ENCODE assay signal across 9 cellular contexts in the genomic region with DNA sequence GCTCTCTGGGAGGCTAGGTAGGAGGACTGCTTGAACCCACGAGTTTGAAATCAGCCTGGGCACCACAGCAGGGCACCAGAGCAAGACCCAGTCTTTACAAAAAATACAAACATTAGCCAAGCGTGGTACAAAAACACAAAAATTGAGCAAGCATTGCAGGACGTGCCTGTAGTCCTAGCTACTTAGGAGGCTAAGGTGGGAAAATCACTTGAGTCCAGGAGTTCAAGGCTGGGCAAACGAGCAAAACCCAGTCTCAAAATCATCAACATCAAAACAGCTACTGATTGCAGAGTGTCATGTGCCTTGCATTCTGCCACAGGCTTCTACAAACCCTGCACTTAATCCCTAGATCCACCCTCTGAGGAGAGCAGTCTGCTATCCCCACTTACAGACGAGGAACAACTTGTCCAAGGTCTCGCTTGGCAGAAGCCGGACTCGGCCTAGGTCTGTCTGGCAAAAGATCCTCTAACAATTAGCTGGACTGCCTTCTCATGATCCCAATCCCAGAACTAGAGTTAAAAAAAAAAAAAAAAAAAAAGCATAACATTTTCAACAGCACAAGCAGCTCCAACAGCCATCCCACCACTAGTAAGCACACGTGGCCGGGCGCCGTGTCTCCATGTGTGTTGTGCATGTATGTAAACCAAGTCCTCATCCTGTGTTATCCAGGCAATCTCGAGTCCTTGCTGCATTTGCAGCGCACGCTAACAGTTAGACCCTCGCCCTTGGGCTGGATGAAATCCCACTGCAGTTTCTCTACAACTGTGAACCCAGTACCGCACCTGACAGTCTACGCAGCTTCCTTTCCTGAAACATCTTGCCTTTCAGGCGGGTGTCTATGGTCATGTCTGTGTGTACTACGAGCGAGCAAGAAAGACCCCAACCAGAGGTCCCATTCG. TPM values are rescaled to one million over a fixed set of nuclear protein-coding genes. Genes with fewer than 3 reads are reported as not detected.
A peak's percentile ranks its signal among the peaks of the same experiment; 100 is the strongest.
DNase-seq lines count a peak whose midpoint lies in the region; ATAC-seq and TF ChIP-seq lines count a peak whose summit lies in the region.
"Had no signal": no experiment of that assay in that cellular context is flagged by ENCODE, and none has a peak within 500 bp of the region (broad histone marks: within the 10 kb centered on the region; RNA-seq: fewer than 3 reads in every experiment).

No MANE protein-coding gene starts in this region.

- H3K4me1 Mint-ChIP-seq in CD8-positive, alpha-beta memory T cell, result peaks cover 58 to 69% (median 61%) of the 10 kb centered on the region in 3 donors
- H3K4me1 Mint-ChIP-seq in effector memory CD8-positive, alpha-beta T cell (ENCODE audit: low read depth in 2 of 2), result peaks cover 51 to 63% of the 10 kb centered on the region in 2 donors

- no peaks in the 10 kb centered on the region for H3K36me3 ChIP-seq in CD8-positive, alpha-beta memory T cell (ENCODE audit: insufficient read depth, low read length)
- peaks cover 57% of the 10 kb centered on the region for H3K36me3 ChIP-seq in OCI-LY7 (ENCODE audit: insufficient read depth, low read length)
- H3K36me3 ChIP-seq in neutrophil, result no peaks in the 10 kb centered on the region

- peaks cover 0 to 33% (median 2%) of the 10 kb centered on the region in 3 donors for H3K36me3 Mint-ChIP-seq in CD8-positive, alpha-beta memory T cell
- peaks cover 45% of the 10 kb centered on the region for H3K36me3 Mint-ChIP-seq in effector memory CD8-positive, alpha-beta T cell (ENCODE audit: insufficient read depth)

- no peak for ATAC-seq in effector memory CD8-positive, alpha-beta T cell (replicated peaks)
- ATAC-seq in GM21367 (IDR thresholded peaks at IDR 0.05; ENCODE audit: unreplicated experiment) (no peak), HG03095 (IDR thresholded peaks at IDR 0.05; ENCODE audit: unreplicated experiment) (no peak)

- TSS peak; percentile 35 for BruUV-seq in OCI-LY7 (replicated peaks; lab: Mats Ljungman, UMichigan)

- H3K27me3 Mint-ChIP-seq in CD8-positive, alpha-beta memory T cell, result peaks cover 0 to 3% of the 10 kb centered on the region in 2 donors
- H3K27me3 Mint-ChIP-seq in effector memory CD8-positive, alpha-beta T cell, result no peaks in the 10 kb centered on the region

- peak overlapping the region; percentile 83 for H3K27ac ChIP-seq in CD8-positive, alpha-beta memory T cell (ENCODE audit: low read depth, low read length)
- H3K27ac ChIP-seq in OCI-LY7 (ENCODE audit: low read depth, low read length, poor library complexity, severe bottlenecking), result peak overlapping the region; percentile 97
- H3K27ac ChIP-seq in neutrophil, result peak overlapping the region; percentile 93

- peak overlapping the region; percentile 98 for H3K4me2 ChIP-seq in OCI-LY7 (ENCODE audit: low read length)

- peaks cover 61% of the 10 kb centered on the region for H3K79me2 ChIP-seq in OCI-LY7 (ENCODE audit: insufficient read depth, low read depth, low read length)

- POLR2A ChIA-PET in CD8-positive, alpha-beta memory T cell (lab: Charles Lee), result interaction anchor here (0.7 to 4.7 kb wide), 5 partner anchors 23 to 398 kb away, joined by 3 to 15 read pairs (median 6); partner anchors contain the start of genes HSPBP1, KMT5C and U2AF2
- POLR2A ChIA-PET in OCI-LY7 (lab: Charles Lee), result interaction anchor here (0.6 to 1.5 kb wide), 6 partner anchors 15 to 219 kb away, joined by 3 to 6 read pairs (median 3); partner anchors contain the start of genes HSPBP1 and ZNF628

- H3K9me2 ChIP-seq in OCI-LY7 (ENCODE audit: insufficient read depth, low read length), result no peaks in the 10 kb centered on the region

- no peaks in the 10 kb centered on the region for H3K9me3 Mint-ChIP-seq in CD8-positive, alpha-beta memory T cell
- H3K9me3 Mint-ChIP-seq in effector memory CD8-positive, alpha-beta T cell, result no peaks in the 10 kb centered on the region

- intact Hi-C loops in OCI-LY7 (cut with micrococcal nuclease; ENCODE audit: unreplicated experiment), result no loop called here

- H3K27ac Mint-ChIP-seq in CD8-positive, alpha-beta memory T cell, result peak overlapping the region; percentile 95 to 99 (median 98)
- peak overlapping the region; percentile 96 to 97 for H3K27ac Mint-ChIP-seq in effector memory CD8-positive, alpha-beta T cell

- peaks cover 60% of the 10 kb centered on the region for H3K4me1 ChIP-seq in CD8-positive, alpha-beta memory T cell (ENCODE audit: insufficient read depth, low read length)
- peaks cover 56% of the 10 kb centered on the region for H3K4me1 ChIP-seq in OCI-LY7 (ENCODE audit: insufficient read depth, low read length, poor library complexity, severe bottlenecking)
- peaks cover 69 to 72% of the 10 kb centered on the region in 2 experiments for H3K4me1 ChIP-seq in neutrophil (ENCODE audit: control insufficient read depth in 1 of 2, insufficient read depth in 1 of 2, low read depth in 1 of 2, low read length in 1 of 2)

- no peaks in the 10 kb centered on the region for H3K9me3 ChIP-seq in CD8-positive, alpha-beta memory T cell (ENCODE audit: low read length)
- H3K9me3 ChIP-seq in OCI-LY7 (ENCODE audit: low read length) (no peaks in the 10 kb centered on the region), neutrophil (no peaks in the 10 kb centered on the region)

- peak overlapping the region; percentile 95 to 98 (median 98) for H3K4me3 Mint-ChIP-seq in CD8-positive, alpha-beta memory T cell
- H3K4me3 Mint-ChIP-seq in effector memory CD8-positive, alpha-beta T cell, result peak overlapping the region; percentile 93 to 96

- TF ChIP-seq CTCF in OCI-LY7 (conservative IDR thresholded peaks at IDR 0.05; ENCODE audit: low read length), result no peak
- no peak for TF ChIP-seq CTCF in neutrophil (IDR thresholded peaks at IDR 0.05)
- no peak for TF ChIP-seq CTCF in GM20000 (IDR thresholded peaks at IDR 0.05; ENCODE audit: extremely low read depth, missing control alignments)

- CTCF ChIA-PET in CD8-positive, alpha-beta memory T cell (lab: Charles Lee), result interaction anchor here (1.1 to 1.2 kb wide), 2 partner anchors 23 to 45 kb away, joined by 3 to 6 read pairs; partner anchors contain the start of gene HSPBP1
- CTCF ChIA-PET in OCI-LY7 (lab: Charles Lee; ENCODE audit: unreplicated experiment), result no interaction called here

- peak overlapping the region; percentile 89 for H3K4me3 ChIP-seq in CD8-positive, alpha-beta memory T cell (ENCODE audit: low read length)
- H3K4me3 ChIP-seq in OCI-LY7 (ENCODE audit: low read depth, low read length, poor library complexity, severe bottlenecking), result peak overlapping the region; percentile 78
- peak overlapping the region; percentile 86 to 88 for H3K4me3 ChIP-seq in neutrophil (ENCODE audit: low read depth in 1 of 2, low read length in 1 of 2)

- H2AFZ ChIP-seq in OCI-LY7 (ENCODE audit: low read length), result no peak overlapping the region

- no peaks in the 10 kb centered on the region for H3K27me3 ChIP-seq in CD8-positive, alpha-beta memory T cell (ENCODE audit: insufficient read depth, low read length, poor library complexity, severe bottlenecking)
- H3K27me3 ChIP-seq in neutrophil, result no peaks in the 10 kb centered on the region
- H3K27me3 ChIP-seq: foreskin keratinocyte had no signal

- H4K20me1 ChIP-seq in OCI-LY7 (ENCODE audit: insufficient read depth, low read length), result peaks cover 2% of the 10 kb centered on the region; the same call in 1 of the 2 replicates

- DNase-seq in CD8-positive, alpha-beta memory T cell, result peak in 2 of 5 donors; percentile 14 to 35
- DNase-seq in OCI-LY7 (ENCODE audit: low spot score) (no peak), GM20000 (ENCODE audit: low spot score) (no peak), NCI-H510A treated with DMSO at 0.1 percent for 48 hours (lab: John Stamatoyannopoulos, UW) (no peak)
- no peak for DNase-seq in effector memory CD8-positive, alpha-beta T cell

RNA-seq across cellular contexts. Expression of gene PPP6R1, which starts 2.0 kb away (rescaled TPM):
- 100 to 1,000 TPM; 216 to 225 TPM for total RNA-seq in CD8-positive, alpha-beta memory T cell
- 143 TPM for polyA plus RNA-seq in CD8-positive, alpha-beta memory T cell
- 82.0 and 89.6 TPM in 2 replicates for total RNA-seq in OCI-LY7 (2014; rRNA removed; shearing (Covaris generic))
- 156 and 161 TPM in 2 replicates for total RNA-seq in OCI-LY7 (2022)

RNA-seq across cellular contexts. Expression of gene HSPBP1, which starts 23.1 kb away (rescaled TPM):
- total RNA-seq in CD8-positive, alpha-beta memory T cell, result 10 to 100 TPM; 82.9 to 84.1 TPM
- polyA plus RNA-seq in CD8-positive, alpha-beta memory T cell, result 46.4 TPM
- total RNA-seq in OCI-LY7 (2014; rRNA removed; shearing (Covaris generic)), result 41.3 and 50.5 TPM in 2 replicates
- 31.9 and 38.7 TPM in 2 replicates for total RNA-seq in OCI-LY7 (2022)

RNA-seq across cellular contexts. Expression of gene BRSK1, which starts 27.0 kb away (rescaled TPM):
- 1 to 10 TPM; 4.1 to 5.7 TPM for total RNA-seq in CD8-positive, alpha-beta memory T cell
- polyA plus RNA-seq in CD8-positive, alpha-beta memory T cell, result 0.82 TPM
- total RNA-seq in OCI-LY7 (2014; rRNA removed; shearing (Covaris generic)), result 15.9 and 16.1 TPM in 2 replicates
- total RNA-seq in OCI-LY7 (2022), result 23.9 and 25.7 TPM in 2 replicates

RNA-seq across cellular contexts. Expression of gene TMEM86B, which starts 28.2 kb away (rescaled TPM):
- 10 to 100 TPM in 1 of 2 experiments, 1 to 10 TPM in 1; 8.5 to 10.3 TPM for total RNA-seq in CD8-positive, alpha-beta memory T cell
- 2.9 TPM for polyA plus RNA-seq in CD8-positive, alpha-beta memory T cell
- total RNA-seq in OCI-LY7 (2014; rRNA removed; shearing (Covaris generic)), result 6.7 and 8.1 TPM in 2 replicates
- 13.7 and 13.8 TPM in 2 replicates for total RNA-seq in OCI-LY7 (2022)

RNA-seq across cellular contexts. Expression of gene PTPRH, which starts 47.5 kb away (rescaled TPM):
- total RNA-seq in CD8-positive, alpha-beta memory T cell, result not detected
- polyA plus RNA-seq in CD8-positive, alpha-beta memory T cell, result not detected
- total RNA-seq in OCI-LY7 (2014; rRNA removed; shearing (Covaris generic)), result not detected in 2 replicates
- not detected in 2 replicates for total RNA-seq in OCI-LY7 (2022)
